ENCODE assay signal across 25 cellular contexts in genomic region chr5:14491015-14491414, GRCh38.
A peak's percentile ranks its signal among the peaks of the same experiment; 100 is the strongest.
DNase-seq lines count a peak whose midpoint lies in the region; ATAC-seq and TF ChIP-seq lines count a peak whose summit lies in the region.
"Had no signal": no experiment of that assay in that cellular context is flagged by ENCODE, and none has a peak within 500 bp of the region (broad histone marks: within the 10 kb centered on the region; RNA-seq: fewer than 3 reads in every experiment).

No MANE protein-coding gene starts in this region.

- H3K79me2 ChIP-seq in SK-N-SH (ENCODE audit: insufficient read depth): peaks cover 73% of the 10 kb centered on the region; the same call in 1 of the 2 replicates

- H4K20me1 ChIP-seq in SK-N-SH (ENCODE audit: insufficient read depth): peaks cover 35% of the 10 kb centered on the region

- H3K9me3 ChIP-seq in SK-N-SH: no peaks in the 10 kb centered on the region
- H3K9me3 ChIP-seq in left ventricle myocardium inferior (replicated peaks): no peaks in the 10 kb centered on the region
- H3K9me3 ChIP-seq: sigmoid colon, suprapubic skin had no signal

- TF ChIP-seq CTCF in SK-N-SH (IDR thresholded peaks at IDR 0.05) (no peak), brain microvascular endothelial cell (IDR thresholded peaks at IDR 0.05; ENCODE audit: low read depth, low read length, missing control alignments) (no peak), left ventricle myocardium inferior (IDR thresholded peaks at IDR 0.05; ENCODE audit: borderline replicate concordance) (no peak)

- POLR2A ChIA-PET in SK-N-SH (lab: Yijun Ruan, JAX): no interaction called here

- peak; percentile 20 for DNase-seq in SK-N-SH
- no peak for DNase-seq in brain microvascular endothelial cell
- DNase-seq in left ventricle myocardium inferior: peak; percentile 39
- DNase-seq in stimulated activated CD4-positive, alpha-beta T cell treated with anti-CD3 and anti-CD28 coated beads, Interleukin-4, amount 100 ng/mL, for 1 hour: no peak
- no peak for DNase-seq in DMS53 (lab: John Stamatoyannopoulos, UW)
- DNase-seq: 8988T; activated CD4-positive, alpha-beta T cell treated with anti-CD3 and anti-CD28 coated beads for 36 hours; activated CD8-positive, alpha-beta memory T cell treated with anti-CD3 and anti-CD28 coated beads for 24 hours; activated gamma-delta T cell; activated naive CD8-positive, alpha-beta T cell treated with anti-CD3 and anti-CD28 coated beads, Interleukin-2, amount 50 U/mL, for 24 hours; CD4-positive, alpha-beta T cell; effector CD4-positive, alpha-beta T cell; erythroblast; NCI-H2081; NCI-H345; RPMI8226; sigmoid colon; stimulated activated naive B cell treated with anti-CD40 and anti-IgM and Interleukin-4, amounts not matched to agents 10 μg/mL and 1 μg/mL and 100 μg/mL, for 72 hours; T-helper 17 cell had no signal

- no peak overlapping the region for H3K9ac ChIP-seq in SK-N-SH

- intact Hi-C loops in left ventricle myocardium inferior (cut with micrococcal nuclease): no loop called here

- H3K4me2 ChIP-seq in SK-N-SH: no peak overlapping the region

- in situ Hi-C loops in brain microvascular endothelial cell (cut with HindIII; ENCODE audit: low pct_ligation_motif_present, low sequenced_read_pairs): no loop called here

- H3K27me3 ChIP-seq in SK-N-SH (ENCODE audit: insufficient read depth) (no peaks in the 10 kb centered on the region), brain microvascular endothelial cell (replicated peaks) (no peaks in the 10 kb centered on the region), left ventricle myocardium inferior (ENCODE audit: low read depth) (no peaks in the 10 kb centered on the region)
- H3K27me3 ChIP-seq: sigmoid colon, suprapubic skin had no signal

- CTCF ChIA-PET in SK-N-SH (lab: Yijun Ruan, JAX): interaction anchor here (1.1 to 2.6 kb wide), 6 partner anchors 11 to 159 kb away, joined by 3 to 9 read pairs (median 3); no protein-coding TSS in a partner anchor

- TF ChIP-seq POLR2A in GM18505 (IDR thresholded peaks at IDR 0.05; ENCODE audit: borderline replicate concordance, extremely low read depth, insufficient read depth, insufficient read length): no peak

- ATAC-seq in SK-N-SH treated with all-trans-retinoic acid at 6 μM for 48 hours (no peak), GM18909 (IDR thresholded peaks at IDR 0.05; ENCODE audit: poor library complexity, unreplicated experiment) (no peak), GM18505 (IDR thresholded peaks at IDR 0.05; ENCODE audit: unreplicated experiment) (no peak)
- ATAC-seq: activated CD4-positive, alpha-beta T cell treated with anti-CD3 and anti-CD28 coated beads for 36 hours; activated naive CD8-positive, alpha-beta T cell treated with anti-CD3 and anti-CD28 coated beads, Interleukin-2, amount 50 U/mL, for 24 hours; GM12878; T-helper 17 cell had no signal

- peaks cover 32% of the 10 kb centered on the region for H3F3A ChIP-seq in SK-N-SH (replicated peaks; ENCODE audit: insufficient read depth)

- peaks cover 0 to 3% of the 10 kb centered on the region in 2 experiments; a peak in 1 of 4 replicates for H3K4me1 ChIP-seq in SK-N-SH (ENCODE audit: control insufficient read depth in 1 of 2, insufficient read depth in 2 of 2, low read depth in 1 of 2, low read length in 1 of 2)
- peaks cover 34% of the 10 kb centered on the region for H3K4me1 ChIP-seq in left ventricle myocardium inferior

- no peak for TF ChIP-seq RAD21 in SK-N-SH (IDR thresholded peaks at IDR 0.05; ENCODE audit: low read length)

- H3K36me3 ChIP-seq in SK-N-SH (replicated peaks in 1 of 2; ENCODE audit: control insufficient read depth in 1 of 2, insufficient read depth in 2 of 2, low read length in 1 of 2) (peaks cover 76 to 91% of the 10 kb centered on the region in 2 experiments), brain microvascular endothelial cell (replicated peaks) (peaks cover 94% of the 10 kb centered on the region), left ventricle myocardium inferior (peaks cover 96% of the 10 kb centered on the region)

- TF ChIP-seq EP300 in SK-N-SH (IDR thresholded peaks at IDR 0.05; ENCODE audit: borderline replicate concordance in 1 of 2, low read depth in 1 of 2, low read length in 1 of 2): no peak

- WGBS in SK-N-SH (ENCODE audit: low lambda C conversion rate): 97% methylated on average over 5 of the region's 8 CpGs

- H3K4me3 ChIP-seq in SK-N-SH (ENCODE audit: low read depth in 2 of 2, low read length in 1 of 2): no peak overlapping the region
- no peak overlapping the region for H3K4me3 ChIP-seq in brain microvascular endothelial cell (ENCODE audit: low read depth, low read length)
- no peak overlapping the region for H3K4me3 ChIP-seq in left ventricle myocardium inferior
- H3K4me3 ChIP-seq: GM12878, sigmoid colon, SK-N-MC, suprapubic skin had no signal

- H3K27ac ChIP-seq in SK-N-SH (ENCODE audit: low read depth in 2 of 2, low read length in 1 of 2): peak overlapping the region in 1 of 2 experiments; percentile 13; a peak in 1 of 4 replicates
- peak overlapping the region; percentile 58 for H3K27ac ChIP-seq in brain microvascular endothelial cell
- peak overlapping the region; percentile 60 for H3K27ac ChIP-seq in left ventricle myocardium inferior (replicated peaks)
- H3K27ac ChIP-seq: sigmoid colon, SK-N-MC, suprapubic skin had no signal

- H2AFZ ChIP-seq in SK-N-SH (ENCODE audit: low read depth): no peak overlapping the region

- no peaks in the 10 kb centered on the region for H3K9me2 ChIP-seq in SK-N-SH

TF ChIP-seq in SK-N-SH, 30 proteins besides CTCF, POLR2A, EP300 and RAD21:
- no peak for TF ChIP-seq NFIC (IDR thresholded peaks at IDR 0.05; ENCODE audit: borderline replicate concordance)
- no peak for TF ChIP-seq RXRA (IDR thresholded peaks at IDR 0.05; ENCODE audit: borderline replicate concordance, low read depth)
- TF ChIP-seq GATA2 (CRISPR knock-in tag; IDR thresholded peaks at IDR 0.05): no peak
TF ChIP-seq in SK-N-SH: peak in this region for 0.

TF ChIP-seq in SK-N-SH treated with all-trans-retinoic acid at 6 μM for 48 hours, 23 proteins besides CTCF, POLR2A, EP300 and RAD21 (continues in another document):
- TF ChIP-seq POU6F1 (CRISPR knock-in tag; IDR thresholded peaks at IDR 0.05; ENCODE audit: borderline replicate concordance, low read depth): no peak
- TF ChIP-seq CSDC2 (CRISPR knock-in tag; IDR thresholded peaks at IDR 0.05): no peak
- TF ChIP-seq TSHZ2 (CRISPR knock-in tag; IDR thresholded peaks at IDR 0.05): no peak
- no peak for TF ChIP-seq SNAI2 (CRISPR knock-in tag; IDR thresholded peaks at IDR 0.05)
- TF ChIP-seq OSR1 (CRISPR knock-in tag; IDR thresholded peaks at IDR 0.05): no peak
- no peak for TF ChIP-seq ZNF70 (CRISPR knock-in tag; IDR thresholded peaks at IDR 0.05)
- TF ChIP-seq, protein P1, sequence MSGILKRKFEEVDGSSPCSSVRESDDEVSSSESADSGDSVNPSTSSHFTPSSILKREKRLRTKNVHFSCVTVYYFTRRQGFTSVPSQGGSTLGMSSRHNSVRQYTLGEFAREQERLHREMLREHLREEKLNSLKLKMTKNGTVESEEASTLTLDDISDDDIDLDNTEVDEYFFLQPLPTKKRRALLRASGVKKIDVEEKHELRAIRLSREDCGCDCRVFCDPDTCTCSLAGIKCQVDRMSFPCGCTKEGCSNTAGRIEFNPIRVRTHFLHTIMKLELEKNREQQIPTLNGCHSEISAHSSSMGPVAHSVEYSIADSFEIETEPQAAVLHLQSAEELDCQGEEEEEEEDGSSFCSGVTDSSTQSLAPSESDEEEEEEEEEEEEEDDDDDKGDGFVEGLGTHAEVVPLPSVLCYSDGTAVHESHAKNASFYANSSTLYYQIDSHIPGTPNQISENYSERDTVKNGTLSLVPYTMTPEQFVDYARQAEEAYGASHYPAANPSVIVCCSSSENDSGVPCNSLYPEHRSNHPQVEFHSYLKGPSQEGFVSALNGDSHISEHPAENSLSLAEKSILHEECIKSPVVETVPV (CRISPR knock-in tag; IDR thresholded peaks at IDR 0.05): no peak
- no peak for TF ChIP-seq ZFP30 (CRISPR knock-in tag; IDR thresholded peaks at IDR 0.05)
- TF ChIP-seq ZFP3 (CRISPR knock-in tag; IDR thresholded peaks at IDR 0.05): no peak
- no peak for TF ChIP-seq TCF4 (CRISPR knock-in tag; IDR thresholded peaks at IDR 0.05; ENCODE audit: borderline replicate concordance)
- TF ChIP-seq PPARA (CRISPR knock-in tag; IDR thresholded peaks at IDR 0.05; ENCODE audit: borderline replicate concordance): no peak
- no peak for TF ChIP-seq TOX (CRISPR knock-in tag; IDR thresholded peaks at IDR 0.05; ENCODE audit: borderline replicate concordance)

Comparison
In these comparisons a context has a peak if more than half of its experiments do, and no peak if none do; other contexts are left out.
1. DNase-seq: peak in SK-N-SH (single experiment) and left ventricle myocardium inferior (single experiment); none in brain microvascular endothelial cell (single experiment), stimulated activated CD4-positive, alpha-beta T cell treated with anti-CD3 and anti-CD28 coated beads, Interleukin-4, amount 100 ng/mL, for 1 hour (single experiment) and DMS53 (single experiment).